25 cellular contexts compared by ENCODE assay signal in the genomic region with DNA sequence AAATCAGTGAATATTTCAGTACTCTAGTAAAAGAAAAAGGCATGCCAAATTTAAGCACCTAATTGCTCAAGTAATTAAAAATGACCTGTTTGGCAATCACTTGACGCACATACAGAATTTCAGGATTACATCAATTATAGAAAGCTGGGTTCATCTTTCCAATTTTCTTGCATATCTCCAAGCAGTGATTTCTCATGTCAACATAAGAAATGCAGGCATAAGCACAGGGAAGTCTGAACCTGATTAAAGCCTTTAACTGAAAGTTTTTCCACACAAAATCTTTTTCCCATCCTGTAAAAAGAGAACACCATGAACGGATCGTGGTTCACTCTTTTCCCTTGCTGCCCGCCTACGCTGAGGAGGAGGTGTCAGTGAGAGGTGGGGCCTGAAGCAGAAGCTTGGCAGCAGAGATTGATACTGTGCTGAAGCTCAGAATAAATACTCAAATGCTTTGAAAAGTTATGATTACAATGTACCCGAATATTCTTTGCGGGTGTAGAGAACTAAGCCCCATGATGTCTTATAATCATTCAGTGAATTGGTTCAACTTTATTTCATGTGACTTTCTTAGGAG.
DNase-seq lines count a peak whose midpoint lies in the region; ATAC-seq, FAIRE-seq and TF ChIP-seq lines count a peak whose summit lies in the region.
"Had no signal": no experiment of that assay in that cellular context is flagged by ENCODE, and none has a peak within 500 bp of the region (broad histone marks: within the 10 kb centered on the region; RNA-seq: fewer than 3 reads in every experiment).

No MANE protein-coding gene starts in this region.

- H3K36me3 Mint-ChIP-seq in activated T-cell treated with anti-CD3 and anti-CD28 coated beads, Interleukin-2, amount 50 U/mL, for 4 hours (ENCODE audit: insufficient read depth) = no peaks in the 10 kb centered on the region
- H3K36me3 Mint-ChIP-seq: activated CD4-positive, alpha-beta memory T cell treated with anti-CD3 and anti-CD28 coated beads for 36 hours; natural killer cell treated with Interleukin-12 subunit alpha and Interleukin-12 subunit beta and Interleukin-15 and Interleukin-18, amount 100 ng/mL, for 72 hours had no signal

- no peak overlapping the region for H3K23ac ChIP-seq in mesenchymal stem cell (ENCODE audit: low read length in 2 of 2)

- H2BK12ac ChIP-seq in mesenchymal stem cell (ENCODE audit: low read length in 2 of 2) = no peak overlapping the region

- H3K14ac ChIP-seq in mesenchymal stem cell (ENCODE audit: low read length in 2 of 2) = no peak overlapping the region

- intact Hi-C loops in psoas muscle (cut with DNase I) = no loop called here

- no peaks in the 10 kb centered on the region for H3K27me3 Mint-ChIP-seq in activated T-cell treated with anti-CD3 and anti-CD28 coated beads, Interleukin-2, amount 50 U/mL, for 4 hours (ENCODE audit: low read depth)
- H3K27me3 Mint-ChIP-seq: activated B cell treated with CpG ODN at 0.5 μM for 24 hours; activated CD4-positive, alpha-beta memory T cell treated with anti-CD3 and anti-CD28 coated beads for 36 hours; dendritic cell treated with granulocyte-macrophage colony-stimulating factor and Interleukin-4, amounts not matched to agents 40 ng/mL and 50 ng/mL, for 4 days; natural killer cell treated with Interleukin-12 subunit alpha and Interleukin-12 subunit beta and Interleukin-15 and Interleukin-18, amount 100 ng/mL, for 72 hours had no signal

- no peaks in the 10 kb centered on the region for H3K4me1 ChIP-seq in psoas muscle
- H3K4me1 ChIP-seq in mesenchymal stem cell (ENCODE audit: control insufficient read depth, insufficient read depth, low read depth, low read length) = no peaks in the 10 kb centered on the region
- H3K4me1 ChIP-seq: BE2C, prostate gland, transverse colon had no signal

- H4K91ac ChIP-seq in mesenchymal stem cell (ENCODE audit: low read length) = no peak overlapping the region

- no peak overlapping the region for H2BK120ac ChIP-seq in mesenchymal stem cell (ENCODE audit: low read depth, low read length)

- H3K18ac ChIP-seq in mesenchymal stem cell (ENCODE audit: low read depth in 1 of 2, low read length in 2 of 2) = no peak overlapping the region

- no peak overlapping the region for H2AK5ac ChIP-seq in mesenchymal stem cell (ENCODE audit: low read length, severe bottlenecking)

- no peaks in the 10 kb centered on the region for H3K79me1 ChIP-seq in mesenchymal stem cell (replicated peaks; ENCODE audit: low read length, poor library complexity, severe bottlenecking)

- H3K4me3 ChIP-seq in fibroblast of mammary gland (ENCODE audit: control insufficient read depth, low read depth, low read length) = no peak overlapping the region
- H3K4me3 ChIP-seq in psoas muscle = no peak overlapping the region
- no peak overlapping the region for H3K4me3 ChIP-seq in mesenchymal stem cell (ENCODE audit: insufficient read depth in 1 of 2, low read depth in 1 of 2, low read length in 2 of 2)
- H3K4me3 ChIP-seq: MG63, prostate gland, transverse colon had no signal

- no peak overlapping the region for H3K4me2 ChIP-seq in mesenchymal stem cell (ENCODE audit: low read length, poor library complexity, severe bottlenecking)

- H3K4me3 Mint-ChIP-seq in activated T-cell treated with anti-CD3 and anti-CD28 coated beads, Interleukin-2, amount 50 U/mL, for 4 hours = no peak overlapping the region
- H3K4me3 Mint-ChIP-seq: activated B cell treated with CpG ODN at 0.5 μM for 24 hours; activated CD4-positive, alpha-beta memory T cell treated with anti-CD3 and anti-CD28 coated beads for 36 hours; dendritic cell treated with granulocyte-macrophage colony-stimulating factor and Interleukin-4, amounts not matched to agents 40 ng/mL and 50 ng/mL, for 4 days; natural killer cell treated with Interleukin-12 subunit alpha and Interleukin-12 subunit beta and Interleukin-15 and Interleukin-18, amount 100 ng/mL, for 72 hours had no signal

- H3K9me3 Mint-ChIP-seq in activated T-cell treated with anti-CD3 and anti-CD28 coated beads, Interleukin-2, amount 50 U/mL, for 4 hours = peaks cover 8% of the 10 kb centered on the region

- H3K4me1 Mint-ChIP-seq in activated T-cell treated with anti-CD3 and anti-CD28 coated beads, Interleukin-2, amount 50 U/mL, for 4 hours (ENCODE audit: low read depth) = no peaks in the 10 kb centered on the region
- H3K4me1 Mint-ChIP-seq: activated B cell treated with CpG ODN at 0.5 μM for 24 hours had no signal

- TF ChIP-seq CTCF in D721Med (IDR thresholded peaks at IDR 0.05; ENCODE audit: insufficient read depth, missing control alignments) = no peak
- no peak for TF ChIP-seq CTCF in fibroblast of mammary gland (conservative IDR thresholded peaks at IDR 0.05; ENCODE audit: control insufficient read depth, insufficient read depth, low read depth, low read length)
- no peak for TF ChIP-seq CTCF in psoas muscle (IDR thresholded peaks at IDR 0.05)

- H3K27ac ChIP-seq in psoas muscle (no peak overlapping the region), mesenchymal stem cell (ENCODE audit: low read length, poor library complexity, severe bottlenecking) (no peak overlapping the region)
- H3K27ac ChIP-seq: prostate gland, transverse colon had no signal

- H2BK5ac ChIP-seq in mesenchymal stem cell (ENCODE audit: low read depth, low read length, poor library complexity, severe bottlenecking) = no peak overlapping the region

- no peaks in the 10 kb centered on the region for H3K27me3 ChIP-seq in psoas muscle (ENCODE audit: insufficient read depth in 3 of 3, low read length in 2 of 3)
- H3K27me3 ChIP-seq in mesenchymal stem cell (ENCODE audit: control insufficient read depth in 1 of 2, insufficient read depth in 1 of 2, low read length in 2 of 2) = no peaks in the 10 kb centered on the region
- H3K27me3 ChIP-seq: BE2C, MG63, transverse colon had no signal

- no peak overlapping the region for H4K8ac ChIP-seq in mesenchymal stem cell (ENCODE audit: low read length)

- H2AFZ ChIP-seq in mesenchymal stem cell (ENCODE audit: low read depth, low read length) = no peak overlapping the region

- H3K36me3 ChIP-seq in psoas muscle (ENCODE audit: insufficient read depth in 1 of 2, low read depth in 1 of 2) (no peaks in the 10 kb centered on the region), mesenchymal stem cell (ENCODE audit: control insufficient read depth in 1 of 2, insufficient read depth in 2 of 2, low read depth in 1 of 2, low read length in 2 of 2) (no peaks in the 10 kb centered on the region)
- H3K36me3 ChIP-seq: BE2C, MG63, prostate gland, transverse colon had no signal

- no peak overlapping the region for H2BK15ac ChIP-seq in mesenchymal stem cell (ENCODE audit: low read depth, poor library complexity, severe bottlenecking)

- peak; percentile 21 for FAIRE-seq in D721Med (lab: Jason Lieb, UNC)
- FAIRE-seq: A204.1 had no signal

- DNase-seq in D721Med (ENCODE audit: insufficient read length, low spot score) = no peak
- peak; percentile 5 for DNase-seq in fibroblast of mammary gland (ENCODE audit: low read depth)
- peak; percentile 63 for DNase-seq in inferior parietal cortex (ENCODE audit: extremely low spot score)
- DNase-seq in psoas muscle = peak; percentile 14 to 38
- DNase-seq in mesenchymal stem cell = no peak
- no peak for DNase-seq in NCI-H2196 treated with DMSO at 0.1 percent for 48 hours (lab: John Stamatoyannopoulos, UW; ENCODE audit: unreplicated experiment)
- DNase-seq in activated T-cell treated with anti-CD3 and anti-CD28 coated beads, Interleukin-2, amount 50 U/mL, for 4 hours = no peak
- DNase-seq: activated B cell treated with CpG ODN at 0.5 μM for 24 hours; activated CD4-positive, alpha-beta memory T cell treated with anti-CD3 and anti-CD28 coated beads for 36 hours; activated gamma-delta T cell; BE2C; GF-D8; MG63; NCI-H1436 treated with DMSO at 0.1 percent for 48 hours; NCI-H2171; NCI-H526; stimulated activated CD4-positive, alpha-beta T cell treated with anti-CD3 and anti-CD28 coated beads, Interleukin-4, amount 100 ng/mL, for 1 hour; stimulated activated naive CD4-positive, alpha-beta T cell treated with Interleukin-2 at 50 U/mL for 16 hours; transverse colon had no signal

- H3K9me3 ChIP-seq in psoas muscle = no peaks in the 10 kb centered on the region
- H3K9me3 ChIP-seq in mesenchymal stem cell (ENCODE audit: control insufficient read depth, low read length) = peaks cover 3% of the 10 kb centered on the region
- H3K9me3 ChIP-seq: BE2C, MG63, prostate gland, transverse colon had no signal

- no peak overlapping the region for H3K9ac ChIP-seq in mesenchymal stem cell (ENCODE audit: low read length)

- 61 to 63% (median 62%) methylated on average over 7 of the region's 7 CpGs for WGBS in psoas muscle, 3 donors
- WGBS in mesenchymal stem cell = 77% methylated on average over 7 of the region's 7 CpGs

- ATAC-seq in psoas muscle = no peak
- ATAC-seq in GM19035 (IDR thresholded peaks at IDR 0.05; ENCODE audit: unreplicated experiment) = no peak
- no peak for ATAC-seq in activated T-cell treated with anti-CD3 and anti-CD28 coated beads, Interleukin-2, amount 50 U/mL, for 4 hours
- ATAC-seq: natural killer cell treated with Interleukin-12 subunit alpha and Interleukin-12 subunit beta and Interleukin-15 and Interleukin-18, amount 100 ng/mL, for 72 hours; SK-N-SH treated with all-trans-retinoic acid at 6 μM for 48 hours had no signal

- H3K4ac ChIP-seq in mesenchymal stem cell (ENCODE audit: low read depth in 1 of 2, low read length in 2 of 2) = no peak overlapping the region

Comparison
In these comparisons a context has a peak if more than half of its experiments do, and no peak if none do; other contexts are left out.
1. DNase-seq: peak in fibroblast of mammary gland (single experiment), inferior parietal cortex (single experiment) and psoas muscle (2 of 2); none in D721Med (single experiment), mesenchymal stem cell (single experiment), NCI-H2196 treated with DMSO at 0.1 percent for 48 hours (single experiment) and activated T-cell treated with anti-CD3 and anti-CD28 coated beads, Interleukin-2, amount 50 U/mL, for 4 hours (single experiment).